In the genomic region with DNA sequence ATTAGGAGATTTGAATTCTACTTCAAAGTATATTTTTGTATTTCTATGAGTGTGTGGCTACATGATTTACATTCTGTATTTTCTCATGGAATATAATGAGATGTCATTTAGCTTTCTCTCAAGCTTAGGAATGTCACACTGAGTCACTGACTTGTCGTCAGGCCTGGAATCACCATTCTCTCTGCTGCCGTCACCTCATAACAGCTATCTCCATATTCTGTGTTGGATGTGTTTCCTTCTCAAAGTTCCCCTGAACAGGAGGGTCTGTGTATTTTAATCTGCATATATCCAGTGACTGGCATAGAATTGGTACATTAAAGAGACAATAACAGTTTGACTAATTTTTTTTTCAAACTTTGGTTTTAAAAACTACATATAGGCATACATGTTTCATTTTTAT, we compare ENCODE assay signal across 19 cellular contexts.
"Had no signal": no experiment of that assay in that cellular context is flagged by ENCODE, and none has a peak within 500 bp of the region (broad histone marks: within the 10 kb centered on the region; RNA-seq: fewer than 3 reads in every experiment).

No MANE protein-coding gene starts in this region.

- H3K27ac Mint-ChIP-seq: activated CD4-positive, alpha-beta T cell treated with anti-CD3 and anti-CD28 coated beads, Interleukin-2, amount 10 ng/mL, durations not matched to agents 7 days and 5 days; stimulated activated effector memory CD8-positive, alpha-beta T cell treated with anti-CD3 and anti-CD28 coated beads, Interleukin-12 subunit alpha, Interleukin-12 subunit beta, amount 100 ng/mL, for 72 hours had no signal

- H3K27me3 ChIP-seq: ascending aorta, right lobe of liver, stomach, vagina had no signal

- H3K9me3 Mint-ChIP-seq: activated CD4-positive, alpha-beta T cell treated with anti-CD3 and anti-CD28 coated beads, Interleukin-2, amount 10 ng/mL, durations not matched to agents 7 days and 5 days; stimulated activated effector memory CD8-positive, alpha-beta T cell treated with anti-CD3 and anti-CD28 coated beads, Interleukin-12 subunit alpha, Interleukin-12 subunit beta, amount 100 ng/mL, for 72 hours had no signal

- H3K27ac ChIP-seq: ascending aorta, prostate gland, right lobe of liver, stomach, vagina had no signal

- H3K36me3 ChIP-seq: ascending aorta, prostate gland, vagina had no signal

- DNase-seq: activated CD4-positive, alpha-beta T cell treated with anti-CD3 and anti-CD28 coated beads, Interleukin-2, amount 10 ng/mL, durations not matched to agents 7 days and 5 days; activated CD8-positive, alpha-beta memory T cell treated with anti-CD3 and anti-CD28 coated beads for 24 hours; activated CD8-positive, alpha-beta memory T cell treated with anti-CD3 and anti-CD28 coated beads, Interleukin-2, amount 50 U/mL, for 48 hours; activated effector memory CD4-positive, alpha-beta T cell treated with Interleukin-2 at 50 U/mL for 16 hours; activated naive CD4-positive, alpha-beta T cell treated with anti-CD3 and anti-CD28 coated beads, Interleukin-2, amount 50 U/mL, for 16 hours; activated T-cell treated with anti-CD3 and anti-CD28 coated beads, Interleukin-2, amount 50 U/mL, for 48 hours; hypothalamus; islet precursor cell; mammary epithelial cell; right lobe of liver; stimulated activated CD4-positive, alpha-beta T cell treated with anti-CD3 and anti-CD28 coated beads, Interleukin-4, amount 100 ng/mL, for 24 hours; stomach; T1000 had no signal

- ATAC-seq: activated CD4-positive, CD25-positive, alpha-beta regulatory T cell treated with anti-CD3 and anti-CD28 coated beads, Interleukin-2, amount 50 U/mL, for 24 hours; left lobe of liver; right lobe of liver; stimulated activated effector memory CD8-positive, alpha-beta T cell treated with anti-CD3 and anti-CD28 coated beads, Interleukin-12 subunit alpha, Interleukin-12 subunit beta, amount 100 ng/mL, for 72 hours had no signal

- H3K4me1 Mint-ChIP-seq: activated CD4-positive, alpha-beta T cell treated with anti-CD3 and anti-CD28 coated beads, Interleukin-2, amount 10 ng/mL, durations not matched to agents 7 days and 5 days; stimulated activated effector memory CD8-positive, alpha-beta T cell treated with anti-CD3 and anti-CD28 coated beads, Interleukin-12 subunit alpha, Interleukin-12 subunit beta, amount 100 ng/mL, for 72 hours had no signal

- H3K9me3 ChIP-seq: ascending aorta, prostate gland, right lobe of liver, stomach, vagina had no signal

- H3K4me3 ChIP-seq: ascending aorta, prostate gland, right lobe of liver, stomach, vagina had no signal

- H3K4me3 Mint-ChIP-seq: activated CD4-positive, alpha-beta T cell treated with anti-CD3 and anti-CD28 coated beads, Interleukin-2, amount 10 ng/mL, durations not matched to agents 7 days and 5 days; stimulated activated effector memory CD8-positive, alpha-beta T cell treated with anti-CD3 and anti-CD28 coated beads, Interleukin-12 subunit alpha, Interleukin-12 subunit beta, amount 100 ng/mL, for 72 hours had no signal

- H3K4me1 ChIP-seq: ascending aorta, prostate gland, stomach, vagina had no signal

- H3K27me3 Mint-ChIP-seq: activated CD4-positive, alpha-beta T cell treated with anti-CD3 and anti-CD28 coated beads, Interleukin-2, amount 10 ng/mL, durations not matched to agents 7 days and 5 days had no signal
